Comparison of ENCODE assay signal across 33 cellular contexts in genomic region chr12:106389181-106389580, GRCh38.
"Had no signal": no experiment of that assay in that cellular context is flagged by ENCODE, and none has a peak within 500 bp of the region (broad histone marks: within the 10 kb centered on the region; RNA-seq: fewer than 3 reads in every experiment).

No MANE protein-coding gene starts in this region.

- DNase-seq: activated CD4-positive, alpha-beta memory T cell treated with anti-CD3 and anti-CD28 coated beads for 36 hours; activated CD4-positive, alpha-beta T cell treated with anti-CD3 and anti-CD28 coated beads for 36 hours; activated CD4-positive, alpha-beta T cell treated with anti-CD3 and anti-CD28 coated beads, Interleukin-2, amount 10 ng/mL, durations not matched to agents 24 days and 14 days; activated CD4-positive, CD25-positive, alpha-beta regulatory T cell; activated CD4-positive, CD25-positive, alpha-beta regulatory T cell treated with anti-CD3 and anti-CD28 coated beads, Interleukin-2, amount 50 U/mL, for 72 hours; activated CD8-positive, alpha-beta memory T cell treated with anti-CD3 and anti-CD28 coated beads, Interleukin-2, amount 10 ng/mL, durations not matched to agents 7 days and 5 days; activated CD8-positive, alpha-beta memory T cell treated with anti-CD3 and anti-CD28 coated beads, Interleukin-2, amount 50 U/mL, for 4 hours; activated CD8-positive, alpha-beta T cell treated with anti-CD3 and anti-CD28 coated beads, Interleukin-2, amount 10 ng/mL, durations not matched to agents 7 days and 5 days; activated effector memory CD4-positive, alpha-beta T cell treated with anti-CD3 and anti-CD28 coated beads, Interleukin-2, amount 50 U/mL, for 16 hours; activated naive CD4-positive, alpha-beta T cell treated with anti-CD3 and anti-CD28 coated beads for 36 hours; activated naive CD8-positive, alpha-beta T cell treated with anti-CD3 and anti-CD28 coated beads, Interleukin-2, amount 10 ng/mL, durations not matched to agents 7 days and 5 days; activated T-cell treated with anti-CD3 and anti-CD28 coated beads, Interleukin-2, amount 50 U/mL, for 1 hour; activated T-cell treated with anti-CD3 and anti-CD28 coated beads, Interleukin-2, amount 50 U/mL, for 48 hours; amniotic stem cell; brain microvascular endothelial cell; central memory CD4-positive, alpha-beta T cell; cerebellar nuclear complex; dorsolateral prefrontal cortex; effector memory CD4-positive, alpha-beta T cell; endodermal cell; foreskin melanocyte; heart right ventricle; T-helper 2 cell had no signal

- H3K4me1 ChIP-seq: gastroesophageal sphincter, heart right ventricle had no signal

- H3K27me3 Mint-ChIP-seq: activated CD4-positive, alpha-beta memory T cell treated with anti-CD3 and anti-CD28 coated beads for 36 hours; activated CD4-positive, alpha-beta T cell treated with anti-CD3 and anti-CD28 coated beads for 36 hours; activated CD4-positive, alpha-beta T cell treated with anti-CD3 and anti-CD28 coated beads, Interleukin-2, amount 10 ng/mL, durations not matched to agents 24 days and 14 days; activated CD8-positive, alpha-beta memory T cell treated with anti-CD3 and anti-CD28 coated beads, Interleukin-2, amount 10 ng/mL, durations not matched to agents 7 days and 5 days; activated naive CD4-positive, alpha-beta T cell treated with anti-CD3 and anti-CD28 coated beads, Interleukin-2, amount 50 U/mL, for 24 hours; activated naive CD8-positive, alpha-beta T cell treated with anti-CD3 and anti-CD28 coated beads, Interleukin-2, amount 10 ng/mL, durations not matched to agents 7 days and 5 days had no signal

- H3K27ac Mint-ChIP-seq: activated CD4-positive, alpha-beta memory T cell treated with anti-CD3 and anti-CD28 coated beads for 36 hours; activated CD4-positive, alpha-beta T cell treated with anti-CD3 and anti-CD28 coated beads for 36 hours; activated CD4-positive, alpha-beta T cell treated with anti-CD3 and anti-CD28 coated beads, Interleukin-2, amount 10 ng/mL, durations not matched to agents 24 days and 14 days; activated CD8-positive, alpha-beta memory T cell treated with anti-CD3 and anti-CD28 coated beads, Interleukin-2, amount 10 ng/mL, durations not matched to agents 7 days and 5 days; activated CD8-positive, alpha-beta T cell treated with anti-CD3 and anti-CD28 coated beads, Interleukin-2, amount 10 ng/mL, durations not matched to agents 7 days and 5 days; activated naive CD4-positive, alpha-beta T cell treated with anti-CD3 and anti-CD28 coated beads for 36 hours; activated naive CD4-positive, alpha-beta T cell treated with anti-CD3 and anti-CD28 coated beads, Interleukin-2, amount 50 U/mL, for 24 hours; activated naive CD8-positive, alpha-beta T cell treated with anti-CD3 and anti-CD28 coated beads, Interleukin-2, amount 10 ng/mL, durations not matched to agents 7 days and 5 days; activated T-helper 1 cell treated with anti-CD3 and anti-CD28 coated beads, Interleukin-12 subunit alpha, Interleukin-12 subunit beta, Interleukin-2, Interleukin-4 antibody, amounts not matched to agents 30 ng/mL and 10 ng/mL and 1 ng/mL, durations not matched to agents 14 hours and 24 hours and 36 hours; activated T-helper 2 cell treated with anti-CD3 and anti-CD28 coated beads, Interferon-gamma antibody, Interleukin-2, Interleukin-4, amounts not matched to agents 10 μg/mL and 5 μg/mL and 100 μg/mL, durations not matched to agents 14 hours and 24 hours and 36 hours; dendritic cell treated with granulocyte-macrophage colony-stimulating factor and Interleukin-4, amounts not matched to agents 40 ng/mL and 50 ng/mL, for 4 days; endodermal cell had no signal

- H3K4me3 ChIP-seq: cardiac muscle cell, coronary artery, dorsolateral prefrontal cortex, gastroesophageal sphincter, heart right ventricle, hepatocyte had no signal

- H3K4me1 Mint-ChIP-seq: activated CD4-positive, alpha-beta T cell treated with anti-CD3 and anti-CD28 coated beads for 36 hours; activated CD8-positive, alpha-beta memory T cell treated with anti-CD3 and anti-CD28 coated beads, Interleukin-2, amount 10 ng/mL, durations not matched to agents 7 days and 5 days; activated naive CD4-positive, alpha-beta T cell treated with anti-CD3 and anti-CD28 coated beads, Interleukin-2, amount 50 U/mL, for 24 hours had no signal

- H3K27ac ChIP-seq: brain microvascular endothelial cell, cardiac muscle cell, coronary artery, dorsolateral prefrontal cortex, gastroesophageal sphincter, heart right ventricle, hepatocyte had no signal

- H3K4me3 Mint-ChIP-seq: activated CD4-positive, alpha-beta memory T cell treated with anti-CD3 and anti-CD28 coated beads for 36 hours; activated CD4-positive, alpha-beta T cell treated with anti-CD3 and anti-CD28 coated beads for 36 hours; activated CD4-positive, alpha-beta T cell treated with anti-CD3 and anti-CD28 coated beads, Interleukin-2, amount 10 ng/mL, durations not matched to agents 24 days and 14 days; activated CD8-positive, alpha-beta memory T cell treated with anti-CD3 and anti-CD28 coated beads, Interleukin-2, amount 10 ng/mL, durations not matched to agents 7 days and 5 days; activated CD8-positive, alpha-beta T cell treated with anti-CD3 and anti-CD28 coated beads, Interleukin-2, amount 10 ng/mL, durations not matched to agents 7 days and 5 days; activated naive CD4-positive, alpha-beta T cell treated with anti-CD3 and anti-CD28 coated beads for 36 hours; activated naive CD4-positive, alpha-beta T cell treated with anti-CD3 and anti-CD28 coated beads, Interleukin-2, amount 50 U/mL, for 24 hours; activated naive CD8-positive, alpha-beta T cell treated with anti-CD3 and anti-CD28 coated beads, Interleukin-2, amount 10 ng/mL, durations not matched to agents 7 days and 5 days; activated T-helper 1 cell treated with anti-CD3 and anti-CD28 coated beads, Interleukin-12 subunit alpha, Interleukin-12 subunit beta, Interleukin-2, Interleukin-4 antibody, amounts not matched to agents 30 ng/mL and 10 ng/mL and 1 ng/mL, durations not matched to agents 14 hours and 24 hours and 36 hours; dendritic cell treated with granulocyte-macrophage colony-stimulating factor and Interleukin-4, amounts not matched to agents 40 ng/mL and 50 ng/mL, for 4 days; endodermal cell had no signal

- ATAC-seq: activated CD4-positive, alpha-beta T cell treated with anti-CD3 and anti-CD28 coated beads for 36 hours; activated CD8-positive, alpha-beta memory T cell treated with anti-CD3 and anti-CD28 coated beads, Interleukin-2, amount 10 ng/mL, durations not matched to agents 7 days and 5 days; activated CD8-positive, alpha-beta T cell treated with anti-CD3 and anti-CD28 coated beads, Interleukin-2, amount 10 ng/mL, durations not matched to agents 7 days and 5 days; esophagus mucosa; gastroesophageal sphincter; heart right ventricle had no signal

- H3K27me3 ChIP-seq: brain microvascular endothelial cell, cardiac muscle cell, dorsolateral prefrontal cortex, gastroesophageal sphincter, heart right ventricle, hepatocyte had no signal

- H3K9me3 ChIP-seq: gastroesophageal sphincter, heart right ventricle had no signal

- FAIRE-seq: astrocyte had no signal

- H3K9me3 Mint-ChIP-seq: activated CD4-positive, alpha-beta memory T cell treated with anti-CD3 and anti-CD28 coated beads for 36 hours; activated CD4-positive, alpha-beta T cell treated with anti-CD3 and anti-CD28 coated beads, Interleukin-2, amount 10 ng/mL, durations not matched to agents 24 days and 14 days; activated naive CD4-positive, alpha-beta T cell treated with anti-CD3 and anti-CD28 coated beads for 36 hours; activated naive CD4-positive, alpha-beta T cell treated with anti-CD3 and anti-CD28 coated beads, Interleukin-2, amount 50 U/mL, for 24 hours; activated naive CD8-positive, alpha-beta T cell treated with anti-CD3 and anti-CD28 coated beads, Interleukin-2, amount 10 ng/mL, durations not matched to agents 7 days and 5 days; activated T-helper 1 cell treated with anti-CD3 and anti-CD28 coated beads, Interleukin-12 subunit alpha, Interleukin-12 subunit beta, Interleukin-2, Interleukin-4 antibody, amounts not matched to agents 30 ng/mL and 10 ng/mL and 1 ng/mL, durations not matched to agents 14 hours and 24 hours and 36 hours; activated T-helper 2 cell treated with anti-CD3 and anti-CD28 coated beads, Interferon-gamma antibody, Interleukin-2, Interleukin-4, amounts not matched to agents 10 μg/mL and 5 μg/mL and 100 μg/mL, durations not matched to agents 14 hours and 24 hours and 36 hours; dendritic cell treated with granulocyte-macrophage colony-stimulating factor and Interleukin-4, amounts not matched to agents 40 ng/mL and 50 ng/mL, for 4 days; endodermal cell had no signal
